Comparison of ENCODE assay signal across 17 cellular contexts in the genomic region with DNA sequence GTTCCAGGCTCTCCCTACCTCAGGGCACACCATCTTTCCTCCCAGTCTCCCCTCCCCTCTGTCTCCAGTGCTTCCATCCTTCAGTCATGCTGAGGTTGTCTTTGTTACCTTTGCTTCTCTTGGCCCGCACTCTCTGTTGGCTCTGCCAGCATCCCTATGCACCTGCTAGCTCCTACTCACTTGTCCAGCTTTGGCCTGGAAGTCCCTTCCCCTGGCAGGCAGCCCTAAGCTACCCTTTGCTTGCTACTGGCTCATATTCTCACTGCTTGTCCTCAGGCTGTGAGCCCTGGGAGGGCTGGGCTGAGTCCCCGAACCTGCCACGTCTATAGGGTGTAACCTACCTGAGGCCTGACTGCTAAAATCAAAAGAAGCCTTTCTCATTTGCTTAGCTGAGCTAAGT.
DNase-seq lines count a peak whose midpoint lies in the region; ATAC-seq and TF ChIP-seq lines count a peak whose summit lies in the region.
"Had no signal": no experiment of that assay in that cellular context is flagged by ENCODE, and none has a peak within 500 bp of the region (broad histone marks: within the 10 kb centered on the region; RNA-seq: fewer than 3 reads in every experiment).

No MANE protein-coding gene starts in this region.

- ATAC-seq in WTC11 (peak; percentile 11; the same call in 1 of the 2 replicates), Right ventricle myocardium superior (ENCODE audit: poor library complexity) (peak; percentile 37), thoracic aorta (ENCODE audit: insufficient number of reproducible peaks, low FRiP score, low read depth) (no peak), GM19351 (IDR thresholded peaks at IDR 0.05; ENCODE audit: unreplicated experiment) (no peak)

- H3K4me3 ChIP-seq in thoracic aorta (no peak overlapping the region), adrenal gland (no peak overlapping the region)
- H3K4me3 ChIP-seq: dorsolateral prefrontal cortex, PC-9 had no signal

- DNase-seq in NCI-H2029 (lab: John Stamatoyannopoulos, UW): peak; percentile 34
- DNase-seq in WTC11 (ENCODE audit: low spot score): no peak
- no peak for DNase-seq in Right ventricle myocardium superior
- DNase-seq in thoracic aorta (ENCODE audit: low spot score): no peak
- no peak for DNase-seq in adrenal gland
- DNase-seq in activated T-cell treated with anti-CD3 and anti-CD28 coated beads, Interleukin-2, amount 50 U/mL, for 1 hour: no peak
- DNase-seq: activated CD4-positive, alpha-beta T cell treated with anti-CD3 and anti-CD28 coated beads, Interleukin-2, amount 50 U/mL, for 1 hour; activated CD8-positive, alpha-beta memory T cell treated with anti-CD3 and anti-CD28 coated beads, Interleukin-2, amount 50 U/mL, for 48 hours; BE2C; KBM-7; naive B cell; NCI-H748 treated with DMSO at 0.1 percent for 48 hours; PC-9; stimulated activated CD4-positive, alpha-beta T cell treated with anti-CD3 and anti-CD28 coated beads, Interleukin-4, amount 100 ng/mL, for 1 hour had no signal

- POLR2A ChIA-PET in WTC11 (lab: Charles Lee): no interaction called here

- TF ChIP-seq CTCF in WTC11 (IDR thresholded peaks at IDR 0.05): no peak
- no peak for TF ChIP-seq CTCF in thoracic aorta (IDR thresholded peaks at IDR 0.05)
- no peak for TF ChIP-seq CTCF in adrenal gland (IDR thresholded peaks at IDR 0.05)

- peak overlapping the region; percentile 79 to 90 for H3K27ac ChIP-seq in thoracic aorta
- no peak overlapping the region for H3K27ac ChIP-seq in adrenal gland
- H3K27ac ChIP-seq: parathyroid adenoma, PC-9 had no signal

- no peaks in the 10 kb centered on the region for H3K36me3 ChIP-seq in thoracic aorta
- no peaks in the 10 kb centered on the region for H3K36me3 ChIP-seq in adrenal gland (replicated peaks in 1 of 2)
- H3K36me3 ChIP-seq: BE2C had no signal

- H3K9me3 ChIP-seq in thoracic aorta: no peaks in the 10 kb centered on the region
- H3K9me3 ChIP-seq in adrenal gland (replicated peaks in 1 of 3): no peaks in the 10 kb centered on the region
- H3K9me3 ChIP-seq: BE2C had no signal

- TF ChIP-seq POLR2A in adrenal gland (IDR thresholded peaks at IDR 0.05): no peak

- intact Hi-C loops in Right ventricle myocardium superior (cut with DNase I) (no loop called here), adrenal gland (cut with DNase I) (no loop called here)

- no peaks in the 10 kb centered on the region for H3K9me3 Mint-ChIP-seq in WTC11
- H3K9me3 Mint-ChIP-seq: naive B cell had no signal

- peaks cover 81% of the 10 kb centered on the region for H3K4me1 Mint-ChIP-seq in WTC11

- H3K4me1 ChIP-seq in thoracic aorta (ENCODE audit: control insufficient read depth in 1 of 2, low read depth in 2 of 2) (peaks cover 25 to 85% of the 10 kb centered on the region in 2 donors), adrenal gland (replicated peaks in 1 of 2) (peaks cover 0 to 2% of the 10 kb centered on the region in 2 donors)

- WGBS in adrenal gland, 4 donors: 80 to 92% (median 90%) methylated on average over 3 of the region's 3 CpGs

- no peaks in the 10 kb centered on the region for H3K36me3 Mint-ChIP-seq in WTC11
- H3K36me3 Mint-ChIP-seq: naive B cell had no signal

- H3K27me3 Mint-ChIP-seq in WTC11 (ENCODE audit: low read depth): no peaks in the 10 kb centered on the region
- H3K27me3 Mint-ChIP-seq: naive B cell had no signal

- H3K4me3 Mint-ChIP-seq in WTC11: no peak overlapping the region
- H3K4me3 Mint-ChIP-seq: naive B cell had no signal

- H3K27me3 ChIP-seq in thoracic aorta (replicated peaks; ENCODE audit: insufficient read depth): no peaks in the 10 kb centered on the region
- no peaks in the 10 kb centered on the region for H3K27me3 ChIP-seq in adrenal gland
- H3K27me3 ChIP-seq: BE2C, dorsolateral prefrontal cortex had no signal

- peak overlapping the region; percentile 57 for H3K27ac Mint-ChIP-seq in WTC11
- H3K27ac Mint-ChIP-seq: naive B cell had no signal

- CTCF ChIA-PET in WTC11 (lab: Charles Lee): interaction anchor here (0.9 to 1.3 kb wide), 3 partner anchors 11 to 34 kb away, joined by 3 to 4 read pairs (median 4); no protein-coding TSS in a partner anchor

TF ChIP-seq in WTC11, 78 proteins besides CTCF, POLR2A, EP300 and RAD21:
- no peak for TF ChIP-seq CREB1 (CRISPR knock-in tag; IDR thresholded peaks at IDR 0.05)
- TF ChIP-seq, protein P1, sequence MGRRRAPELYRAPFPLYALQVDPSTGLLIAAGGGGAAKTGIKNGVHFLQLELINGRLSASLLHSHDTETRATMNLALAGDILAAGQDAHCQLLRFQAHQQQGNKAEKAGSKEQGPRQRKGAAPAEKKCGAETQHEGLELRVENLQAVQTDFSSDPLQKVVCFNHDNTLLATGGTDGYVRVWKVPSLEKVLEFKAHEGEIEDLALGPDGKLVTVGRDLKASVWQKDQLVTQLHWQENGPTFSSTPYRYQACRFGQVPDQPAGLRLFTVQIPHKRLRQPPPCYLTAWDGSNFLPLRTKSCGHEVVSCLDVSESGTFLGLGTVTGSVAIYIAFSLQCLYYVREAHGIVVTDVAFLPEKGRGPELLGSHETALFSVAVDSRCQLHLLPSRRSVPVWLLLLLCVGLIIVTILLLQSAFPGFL (CRISPR knock-in tag; IDR thresholded peaks at IDR 0.05; ENCODE audit: borderline replicate concordance): no peak
- TF ChIP-seq, protein P2, sequence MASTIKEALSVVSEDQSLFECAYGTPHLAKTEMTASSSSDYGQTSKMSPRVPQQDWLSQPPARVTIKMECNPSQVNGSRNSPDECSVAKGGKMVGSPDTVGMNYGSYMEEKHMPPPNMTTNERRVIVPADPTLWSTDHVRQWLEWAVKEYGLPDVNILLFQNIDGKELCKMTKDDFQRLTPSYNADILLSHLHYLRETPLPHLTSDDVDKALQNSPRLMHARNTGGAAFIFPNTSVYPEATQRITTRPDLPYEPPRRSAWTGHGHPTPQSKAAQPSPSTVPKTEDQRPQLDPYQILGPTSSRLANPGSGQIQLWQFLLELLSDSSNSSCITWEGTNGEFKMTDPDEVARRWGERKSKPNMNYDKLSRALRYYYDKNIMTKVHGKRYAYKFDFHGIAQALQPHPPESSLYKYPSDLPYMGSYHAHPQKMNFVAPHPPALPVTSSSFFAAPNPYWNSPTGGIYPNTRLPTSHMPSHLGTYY (CRISPR knock-in tag; IDR thresholded peaks at IDR 0.05): no peak
- TF ChIP-seq TEAD1 (CRISPR knock-in tag; IDR thresholded peaks at IDR 0.05): no peak
- TF ChIP-seq SOX15 (CRISPR knock-in tag; IDR thresholded peaks at IDR 0.05): no peak
- no peak for TF ChIP-seq ZNF416 (CRISPR knock-in tag; IDR thresholded peaks at IDR 0.05)
- TF ChIP-seq, protein P3, sequence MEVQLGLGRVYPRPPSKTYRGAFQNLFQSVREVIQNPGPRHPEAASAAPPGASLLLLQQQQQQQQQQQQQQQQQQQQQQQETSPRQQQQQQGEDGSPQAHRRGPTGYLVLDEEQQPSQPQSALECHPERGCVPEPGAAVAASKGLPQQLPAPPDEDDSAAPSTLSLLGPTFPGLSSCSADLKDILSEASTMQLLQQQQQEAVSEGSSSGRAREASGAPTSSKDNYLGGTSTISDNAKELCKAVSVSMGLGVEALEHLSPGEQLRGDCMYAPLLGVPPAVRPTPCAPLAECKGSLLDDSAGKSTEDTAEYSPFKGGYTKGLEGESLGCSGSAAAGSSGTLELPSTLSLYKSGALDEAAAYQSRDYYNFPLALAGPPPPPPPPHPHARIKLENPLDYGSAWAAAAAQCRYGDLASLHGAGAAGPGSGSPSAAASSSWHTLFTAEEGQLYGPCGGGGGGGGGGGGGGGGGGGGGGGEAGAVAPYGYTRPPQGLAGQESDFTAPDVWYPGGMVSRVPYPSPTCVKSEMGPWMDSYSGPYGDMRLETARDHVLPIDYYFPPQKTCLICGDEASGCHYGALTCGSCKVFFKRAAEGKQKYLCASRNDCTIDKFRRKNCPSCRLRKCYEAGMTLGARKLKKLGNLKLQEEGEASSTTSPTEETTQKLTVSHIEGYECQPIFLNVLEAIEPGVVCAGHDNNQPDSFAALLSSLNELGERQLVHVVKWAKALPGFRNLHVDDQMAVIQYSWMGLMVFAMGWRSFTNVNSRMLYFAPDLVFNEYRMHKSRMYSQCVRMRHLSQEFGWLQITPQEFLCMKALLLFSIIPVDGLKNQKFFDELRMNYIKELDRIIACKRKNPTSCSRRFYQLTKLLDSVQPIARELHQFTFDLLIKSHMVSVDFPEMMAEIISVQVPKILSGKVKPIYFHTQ (CRISPR knock-in tag; IDR thresholded peaks at IDR 0.05): no peak
- TF ChIP-seq ZNF121 (CRISPR knock-in tag; IDR thresholded peaks at IDR 0.05): no peak
TF ChIP-seq in WTC11: peak in this region for 0.

Comparison
In these comparisons a context has a peak if more than half of its experiments do, and no peak if none do; other contexts are left out.
1. ATAC-seq: peak in WTC11 (single experiment) and Right ventricle myocardium superior (single experiment); none in thoracic aorta (single experiment) and GM19351 (single experiment).
2. H3K27ac ChIP-seq: peak in thoracic aorta (2 of 2); none in adrenal gland (0 of 5).